In the genomic region with DNA sequence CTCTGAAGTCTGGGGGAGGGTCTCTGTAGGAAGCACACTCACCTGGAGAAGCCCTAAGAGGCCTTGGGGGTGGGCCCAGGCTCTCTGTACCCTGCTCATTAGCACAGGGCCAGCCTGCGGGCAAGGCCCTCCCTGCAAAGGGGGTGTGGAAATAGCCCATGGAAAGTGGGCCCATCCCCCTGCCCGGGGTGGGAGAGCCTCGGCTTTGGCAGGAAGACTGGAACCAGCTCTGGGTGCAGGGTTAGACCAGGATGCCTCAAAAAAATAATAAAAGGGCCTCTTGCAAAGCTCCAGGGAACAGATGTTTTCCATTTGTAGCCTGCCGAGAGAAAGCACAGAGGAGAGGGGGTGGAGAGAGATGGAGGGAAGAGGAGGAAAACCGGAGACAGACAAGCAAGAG, we compare ENCODE assay signal across 11 cellular contexts.
DNase-seq lines count a peak whose midpoint lies in the region; ATAC-seq, FAIRE-seq and TF ChIP-seq lines count a peak whose summit lies in the region.
"Had no signal": no experiment of that assay in that cellular context is flagged by ENCODE, and none has a peak within 500 bp of the region (broad histone marks: within the 10 kb centered on the region; RNA-seq: fewer than 3 reads in every experiment).

No MANE protein-coding gene starts in this region.

- H3K79me2 ChIP-seq in mesendoderm (ENCODE audit: control insufficient read depth, insufficient read depth, low read length): no peaks in the 10 kb centered on the region

- WGBS in aorta, 2 donors: 5 to 7% methylated on average over 5 of the region's 5 CpGs
- WGBS in mesendoderm (ENCODE audit: extremely low coverage, insufficient coverage, low lambda C conversion rate): no CpG with 5 or more reads among the region's 5 CpGs

- H3K9me3 ChIP-seq in muscle layer of colon (ENCODE audit: low read length) (no peaks in the 10 kb centered on the region), aorta (ENCODE audit: control insufficient read depth, low read length) (no peaks in the 10 kb centered on the region)

- H4K8ac ChIP-seq in mesendoderm (ENCODE audit: low read depth, low read length): no peak overlapping the region

- FAIRE-seq in D721Med (lab: Jason Lieb, UNC): no peak
- FAIRE-seq: K562, urothelium cell line had no signal

- ATAC-seq in Right ventricle myocardium inferior (peak; percentile 21), Right ventricle myocardium superior (ENCODE audit: poor library complexity) (no peak), aorta (ENCODE audit: low FRiP score) (peak; percentile 61)
- ATAC-seq: K562 had no signal

- H2BK120ac ChIP-seq in mesendoderm (ENCODE audit: low read depth, low read length): no peak overlapping the region

- H3K18ac ChIP-seq in mesendoderm (ENCODE audit: low read length): no peak overlapping the region

- H2AK5ac ChIP-seq in mesendoderm (ENCODE audit: low read length): no peak overlapping the region

- intact Hi-C loops in Right ventricle myocardium inferior (cut with DNase I): no loop called here
- intact Hi-C loops in Right ventricle myocardium superior (cut with DNase I): no loop called here
- intact Hi-C loops in aorta (cut with DNase I): no loop called here

- H3K4me3 ChIP-seq in muscle layer of colon (ENCODE audit: low read depth in 1 of 2, low read length in 2 of 2): no peak overlapping the region
- H3K4me3 ChIP-seq in aorta (ENCODE audit: low read length in 2 of 2): no peak overlapping the region
- no peak overlapping the region for H3K4me3 ChIP-seq in mesendoderm (ENCODE audit: low read length)
- H3K4me3 ChIP-seq: K562 had no signal

- H2BK5ac ChIP-seq in mesendoderm (ENCODE audit: low read length): no peak overlapping the region

- H3K4ac ChIP-seq in mesendoderm (ENCODE audit: low read depth, low read length): no peak overlapping the region

- H3K27me3 ChIP-seq in muscle layer of colon (ENCODE audit: control insufficient read depth in 1 of 2, insufficient read depth in 2 of 2, low read length in 2 of 2) (no peaks in the 10 kb centered on the region), aorta (ENCODE audit: control insufficient read depth in 1 of 2, insufficient read depth in 2 of 2, low read length in 1 of 2) (no peaks in the 10 kb centered on the region), mesendoderm (ENCODE audit: insufficient read depth, low read length, poor library complexity) (no peaks in the 10 kb centered on the region)

- H3K79me1 ChIP-seq in mesendoderm (ENCODE audit: low read length): no peaks in the 10 kb centered on the region

- H3K56ac ChIP-seq in mesendoderm (ENCODE audit: low read length): no peak overlapping the region

- no peak overlapping the region for H4K5ac ChIP-seq in mesendoderm (ENCODE audit: low read length)

- H3K4me1 ChIP-seq in muscle layer of colon (ENCODE audit: insufficient read depth, low read length): peaks cover 53% of the 10 kb centered on the region
- H3K4me1 ChIP-seq in aorta (ENCODE audit: control insufficient read depth in 1 of 2, insufficient read depth in 2 of 2, low read length in 2 of 2): no peaks in the 10 kb centered on the region
- H3K4me1 ChIP-seq in mesendoderm (ENCODE audit: control insufficient read depth, low read depth, low read length): peaks cover 6% of the 10 kb centered on the region

- H2BK15ac ChIP-seq in mesendoderm (replicated peaks; ENCODE audit: low read depth): no peak overlapping the region

- H3K9ac ChIP-seq in muscle layer of colon (ENCODE audit: low read length): no peak overlapping the region
- no peak overlapping the region for H3K9ac ChIP-seq in mesendoderm (ENCODE audit: low read length)

- H3K4me2 ChIP-seq in mesendoderm (ENCODE audit: low read length): no peak overlapping the region

- H3K23ac ChIP-seq in mesendoderm (ENCODE audit: low read length): no peak overlapping the region

- H3K36me3 ChIP-seq in muscle layer of colon (ENCODE audit: insufficient read depth, low read length): peaks cover 31% of the 10 kb centered on the region
- peaks cover 0 to 9% of the 10 kb centered on the region in 2 donors for H3K36me3 ChIP-seq in aorta (ENCODE audit: control insufficient read depth in 1 of 2, insufficient read depth in 2 of 2, low read length in 1 of 2)
- no peaks in the 10 kb centered on the region for H3K36me3 ChIP-seq in mesendoderm (ENCODE audit: control insufficient read depth, insufficient read depth, low read length)

- DNase-seq in Right ventricle myocardium inferior (ENCODE audit: missing footprints): no peak
- no peak for DNase-seq in Right ventricle myocardium superior
- DNase-seq in aorta: peak in 1 of 2 donors; percentile 80
- no peak for DNase-seq in mesendoderm
- no peak for DNase-seq in D721Med (ENCODE audit: insufficient read length, low spot score)
- DNase-seq in SHP77 treated with DMSO at 0.1 percent for 48 hours (lab: John Stamatoyannopoulos, UW): no peak
- DNase-seq: DMS79 had no signal

- peak overlapping the region; percentile 80 for H3K27ac ChIP-seq in cingulate gyrus (ENCODE audit: low read depth, low read length)
- H3K27ac ChIP-seq in muscle layer of colon (ENCODE audit: low read depth, low read length): peak overlapping the region; percentile 83
- peak overlapping the region; percentile 32 to 82 for H3K27ac ChIP-seq in aorta (ENCODE audit: low read depth in 1 of 2, low read length in 2 of 2)
- H3K27ac ChIP-seq in mesendoderm (ENCODE audit: low read depth, low read length): no peak overlapping the region

- no peak for TF ChIP-seq CTCF in D721Med (IDR thresholded peaks at IDR 0.05; ENCODE audit: insufficient read depth, missing control alignments)
